9 cellular contexts compared by ENCODE assay signal in genomic region chr19:38209671-38210457, GRCh38. TPM values are rescaled to one million over a fixed set of nuclear protein-coding genes. Genes with fewer than 3 reads are reported as not detected.
A peak's percentile ranks its signal among the peaks of the same experiment; 100 is the strongest.
DNase-seq lines count a peak whose midpoint lies in the region; ATAC-seq, FAIRE-seq and TF ChIP-seq lines count a peak whose summit lies in the region.
"Had no signal": no experiment of that assay in that cellular context is flagged by ENCODE, and none has a peak within 500 bp of the region (broad histone marks: within the 10 kb centered on the region; RNA-seq: fewer than 3 reads in every experiment).

No MANE protein-coding gene starts in this region.

- H2AFZ ChIP-seq in HepG2 (ENCODE audit: low read length) = no peak overlapping the region

- H3K27ac ChIP-seq in HepG2 (ENCODE audit: extremely low read length, insufficient read depth, low read length) (no peak overlapping the region), temporal lobe (ENCODE audit: low read depth, low read length) (peak overlapping the region; percentile 98)
- H3K27ac ChIP-seq: neutrophil had no signal

- no peak for TF ChIP-seq POLR2A in HepG2 (IDR thresholded peaks at IDR 0.05; ENCODE audit: insufficient read depth in 1 of 2, low read depth in 2 of 2, low read length in 2 of 2)

- H3K4me1 Mint-ChIP-seq in activated CD4-positive, alpha-beta T cell treated with anti-CD3 and anti-CD28 coated beads for 36 hours = peaks cover 24% of the 10 kb centered on the region

- no peak overlapping the region for H3K27ac Mint-ChIP-seq in activated CD4-positive, alpha-beta T cell treated with anti-CD3 and anti-CD28 coated beads for 36 hours

- H3K36me3 Mint-ChIP-seq in activated CD4-positive, alpha-beta T cell treated with anti-CD3 and anti-CD28 coated beads for 36 hours (ENCODE audit: low read depth) = peaks cover 8% of the 10 kb centered on the region

- peak; percentile 61 for DNase-seq in NCI-H1105 treated with DMSO at 0.1 percent for 48 hours (lab: John Stamatoyannopoulos, UW)
- DNase-seq in cerebellum (ENCODE audit: low spot score) = peak; percentile 28
- DNase-seq in HepG2 (ENCODE audit: low spot score) = no peak
- DNase-seq in activated CD4-positive, alpha-beta T cell treated with anti-CD3 and anti-CD28 coated beads for 36 hours = no peak
- no peak for DNase-seq in GM10248 (ENCODE audit: extremely low spot score)
- no peak for DNase-seq in activated effector memory CD4-positive, alpha-beta T cell treated with anti-CD3 and anti-CD28 coated beads, Interleukin-2, amount 50 U/mL, for 16 hours

- no peaks in the 10 kb centered on the region for H3K79me2 ChIP-seq in HepG2 (ENCODE audit: insufficient read depth, low read length)

- H3K4me1 ChIP-seq in HepG2 (ENCODE audit: insufficient read depth, low read length) = no peaks in the 10 kb centered on the region

- H3K27me3 Mint-ChIP-seq in activated CD4-positive, alpha-beta T cell treated with anti-CD3 and anti-CD28 coated beads for 36 hours = peaks cover 43% of the 10 kb centered on the region

- no peaks in the 10 kb centered on the region for H3K27me3 ChIP-seq in HepG2 (ENCODE audit: control insufficient read depth in 1 of 2, insufficient read depth in 2 of 2, low read length in 2 of 2)

- no peak for TF ChIP-seq RAD21 in HepG2 (CRISPR knock-in tag; IDR thresholded peaks at IDR 0.05)

- no TSS peak for BruUV-seq in HepG2 (replicated peaks; lab: Mats Ljungman, UMichigan)

- POLR2A ChIA-PET in HepG2 (lab: Yijun Ruan, JAX) = no interaction called here
- POLR2A ChIA-PET in activated CD4-positive, alpha-beta T cell treated with anti-CD3 and anti-CD28 coated beads for 36 hours (lab: Charles Lee) = interaction anchor here (0.6 kb wide), 1 partner anchor 67 kb away, joined by 4 read pairs; no protein-coding TSS in a partner anchor
- POLR2A ChIA-PET in GM10248 (lab: Yijun Ruan, JAX) = interaction anchor here (0.6 kb wide), 1 partner anchor 1735 kb away, joined by 8 read pairs; no protein-coding TSS in a partner anchor

- CTCF ChIA-PET in HepG2 (lab: Yijun Ruan, JAX; ENCODE audit: low intra/inter-chr PET ratio, low total read pairs) (no interaction called here), GM10248 (lab: Yijun Ruan, JAX) (interaction anchor here (1.5 kb wide), 1 partner anchor 25 kb away, joined by 4 read pairs; no protein-coding TSS in a partner anchor)
- CTCF ChIA-PET in activated CD4-positive, alpha-beta T cell treated with anti-CD3 and anti-CD28 coated beads for 36 hours (lab: Charles Lee) = no interaction called here

- H3K9ac ChIP-seq in HepG2 (ENCODE audit: insufficient read depth, low read depth, low read length) = no peak overlapping the region

- H3K4me3 ChIP-seq in HepG2 (replicated peaks in 1 of 3; ENCODE audit: insufficient read depth in 1 of 3, low read depth in 2 of 3, low read length in 3 of 3) = no peak overlapping the region

- H3K4me3 Mint-ChIP-seq in activated CD4-positive, alpha-beta T cell treated with anti-CD3 and anti-CD28 coated beads for 36 hours = no peak overlapping the region

- H3K9me3 Mint-ChIP-seq in activated CD4-positive, alpha-beta T cell treated with anti-CD3 and anti-CD28 coated beads for 36 hours (ENCODE audit: low read depth) = no peaks in the 10 kb centered on the region

- no peaks in the 10 kb centered on the region for H3K9me3 ChIP-seq in HepG2 (ENCODE audit: low read length)
- H3K9me3 ChIP-seq: neutrophil had no signal

- FAIRE-seq in HepG2 (lab: Jason Lieb, UNC) = no peak

- no peak overlapping the region for H3K4me2 ChIP-seq in HepG2 (ENCODE audit: low read depth, low read length)

- ATAC-seq in HepG2 (no peak), HG03354 (IDR thresholded peaks at IDR 0.05; ENCODE audit: poor library complexity, severe bottlenecking, unreplicated experiment) (no peak)
- ATAC-seq in activated CD4-positive, alpha-beta T cell treated with anti-CD3 and anti-CD28 coated beads for 36 hours = no peak

- intact Hi-C loops in HepG2 (cut with micrococcal nuclease; ENCODE audit: unreplicated experiment) = no loop called here
- intact Hi-C loops in activated CD4-positive, alpha-beta T cell treated with anti-CD3 and anti-CD28 coated beads for 36 hours (cut with DNase I, micrococcal nuclease) = loop anchor here in 1 of 2 experiments (5.0 kb wide), 1 partner anchor 208 kb away; no protein-coding TSS in a partner anchor

- TF ChIP-seq EP300 in HepG2 (IDR thresholded peaks at IDR 0.05; ENCODE audit: low read depth in 2 of 2, low read length in 2 of 2) = no peak
- no peak for TF ChIP-seq EP300 in HepG2 (CRISPR knock-in tag; IDR thresholded peaks at IDR 0.05; ENCODE audit: borderline replicate concordance)

- no peaks in the 10 kb centered on the region for H4K20me1 ChIP-seq in HepG2 (ENCODE audit: insufficient read depth, low read length)

- WGBS in HepG2 (ENCODE audit: low lambda C conversion rate) = 83% methylated on average over 30 of the region's 30 CpGs

- TF ChIP-seq CTCF in HepG2 (CRISPR knock-in tag; IDR thresholded peaks at IDR 0.05) (no peak), GM10248 (IDR thresholded peaks at IDR 0.05; ENCODE audit: control extremely low read depth, extremely low read depth, low read depth, missing control alignments) (no peak)

- in situ Hi-C loops in HepG2 (cut with HindIII; ENCODE audit: extremely low pct_ligation_motif_present, low pct_unique_long_range_greater_than_20kb) = no loop called here

- no peaks in the 10 kb centered on the region for H3K36me3 ChIP-seq in HepG2 (replicated peaks in 1 of 2; ENCODE audit: control insufficient read depth in 1 of 2, insufficient read depth in 2 of 2, low read length in 2 of 2)

RNA-seq across cellular contexts. Expression of gene DPF1, which starts 14.2 kb away (rescaled TPM):
- 16.6 TPM for total RNA-seq in cerebellum
- total RNA-seq in HepG2 (2016; rRNA removed; fragmentation: Illumina TruSeq; extraction: Trizol) = 1.7 and 3.2 TPM in 2 replicates
- 1.4 and 1.6 TPM in 2 replicates for total RNA-seq in HepG2 (2016; cell fraction: cytosol; rRNA removed; fragmentation: Illumina TruSeq; extraction: Trizol; ENCODE audit: low read depth)
- total RNA-seq in HepG2 (2016; cell fraction: insoluble cytoplasmic fraction; rRNA removed; fragmentation: Illumina TruSeq; extraction: Trizol) = 1.6 and 2.3 TPM in 2 replicates
- 2.0 and 2.8 TPM in 2 replicates for total RNA-seq in HepG2 (2016; cell fraction: membrane; rRNA removed; fragmentation: Illumina TruSeq; extraction: Trizol)
- 2.1 and 2.7 TPM in 2 replicates for total RNA-seq in HepG2 (2016; cell fraction: nucleus; rRNA removed; fragmentation: Illumina TruSeq; extraction: Trizol)
- 1.0 and 1.3 TPM in 2 replicates for polyA plus RNA-seq in HepG2 (2011; rRNA removed)
- 0.65 and 1.2 TPM in 2 replicates for polyA plus RNA-seq in HepG2 (2011; cell fraction: cytosol; rRNA removed)
- 3.3 and 3.6 TPM in 2 replicates for polyA plus RNA-seq in HepG2 (2011; cell fraction: nucleus; rRNA removed)
- polyA plus RNA-seq in HepG2 (2012) = 0.36 and 1.2 TPM in 2 replicates
- 1.1 TPM in 2 replicates for polyA plus RNA-seq in HepG2 (2016; cell fraction: cytosol; fragmentation: Illumina TruSeq; extraction: Trizol; ENCODE audit: low read depth)
- polyA plus RNA-seq in HepG2 (2016; cell fraction: insoluble cytoplasmic fraction; fragmentation: Illumina TruSeq; extraction: Trizol; ENCODE audit: low read depth) = 1.4 and 3.2 TPM in 2 replicates
- 1.4 and 1.7 TPM in 2 replicates for polyA plus RNA-seq in HepG2 (2016; cell fraction: membrane; fragmentation: Illumina TruSeq; extraction: Trizol; ENCODE audit: low read depth)
- 4.1 and 5.7 TPM in 2 replicates for polyA plus RNA-seq in HepG2 (2016; cell fraction: nucleus; fragmentation: Illumina TruSeq; extraction: Trizol; ENCODE audit: insufficient read depth, low read depth)
- 1.3 and 2.4 TPM in 2 replicates for polyA minus RNA-seq in HepG2 (2011; rRNA and poly(A)+ RNA removed; ENCODE audit: low replicate concordance)
- 0.62 and 0.69 TPM in 2 replicates for polyA minus RNA-seq in HepG2 (2011; cell fraction: cytosol; rRNA and poly(A)+ RNA removed)
- 1.4 and 1.7 TPM in 2 replicates for polyA minus RNA-seq in HepG2 (2011; cell fraction: nucleus; rRNA and poly(A)+ RNA removed)
- total RNA-seq in temporal lobe = 35.4 TPM
- 1 to 10 TPM in 1 of 2 experiments, under 1 TPM in 1; 0.91 to 1.2 TPM for total RNA-seq in activated CD4-positive, alpha-beta T cell treated with anti-CD3 and anti-CD28 coated beads for 36 hours

RNA-seq across cellular contexts. Expression of gene PPP1R14A, which starts 46.3 kb away (rescaled TPM):
- total RNA-seq in cerebellum (1.5 TPM), HepG2 (2016; rRNA removed; fragmentation: Illumina TruSeq; extraction: Trizol) (not detected in 2 replicates), temporal lobe (1.2 TPM)
- total RNA-seq in HepG2 (2016; cell fraction: cytosol; rRNA removed; fragmentation: Illumina TruSeq; extraction: Trizol; ENCODE audit: low read depth) = not detected in 2 replicates
- total RNA-seq in HepG2 (2016; cell fraction: insoluble cytoplasmic fraction; rRNA removed; fragmentation: Illumina TruSeq; extraction: Trizol) = not detected in 2 replicates
- not detected in 2 replicates for total RNA-seq in HepG2 (2016; cell fraction: membrane; rRNA removed; fragmentation: Illumina TruSeq; extraction: Trizol)
- total RNA-seq in HepG2 (2016; cell fraction: nucleus; rRNA removed; fragmentation: Illumina TruSeq; extraction: Trizol) = not detected in 2 replicates
- not detected in 2 replicates for polyA plus RNA-seq in HepG2 (2011; rRNA removed)
- not detected in 2 replicates for polyA plus RNA-seq in HepG2 (2011; cell fraction: cytosol; rRNA removed)
- polyA plus RNA-seq in HepG2 (2011; cell fraction: nucleus; rRNA removed) = not detected in 2 replicates
- not detected in 2 replicates for polyA plus RNA-seq in HepG2 (2012)
- polyA plus RNA-seq in HepG2 (2016; cell fraction: cytosol; fragmentation: Illumina TruSeq; extraction: Trizol; ENCODE audit: low read depth) = not detected in 2 replicates
- not detected in 2 replicates for polyA plus RNA-seq in HepG2 (2016; cell fraction: insoluble cytoplasmic fraction; fragmentation: Illumina TruSeq; extraction: Trizol; ENCODE audit: low read depth)
- not detected in 2 replicates for polyA plus RNA-seq in HepG2 (2016; cell fraction: membrane; fragmentation: Illumina TruSeq; extraction: Trizol; ENCODE audit: low read depth)
- not detected in 2 replicates for polyA plus RNA-seq in HepG2 (2016; cell fraction: nucleus; fragmentation: Illumina TruSeq; extraction: Trizol; ENCODE audit: insufficient read depth, low read depth)
- not detected in 2 replicates for polyA minus RNA-seq in HepG2 (2011; rRNA and poly(A)+ RNA removed; ENCODE audit: low replicate concordance)
- not detected in 2 replicates for polyA minus RNA-seq in HepG2 (2011; cell fraction: cytosol; rRNA and poly(A)+ RNA removed)
- not detected in 2 replicates for polyA minus RNA-seq in HepG2 (2011; cell fraction: nucleus; rRNA and poly(A)+ RNA removed)
- total RNA-seq in activated CD4-positive, alpha-beta T cell treated with anti-CD3 and anti-CD28 coated beads for 36 hours = 1 to 10 TPM; 1.6 to 1.7 TPM

RNA-seq across cellular contexts. Expression of gene SPINT2, which starts 54.5 kb away (rescaled TPM):
- total RNA-seq in cerebellum (53.1 TPM), HepG2 (2016; rRNA removed; fragmentation: Illumina TruSeq; extraction: Trizol) (0.24 and 0.31 TPM in 2 replicates), temporal lobe (60.0 TPM)
- 0.18 and 0.40 TPM in 2 replicates for total RNA-seq in HepG2 (2016; cell fraction: cytosol; rRNA removed; fragmentation: Illumina TruSeq; extraction: Trizol; ENCODE audit: low read depth)
- 0.30 and 0.37 TPM in 2 replicates for total RNA-seq in HepG2 (2016; cell fraction: insoluble cytoplasmic fraction; rRNA removed; fragmentation: Illumina TruSeq; extraction: Trizol)
- total RNA-seq in HepG2 (2016; cell fraction: membrane; rRNA removed; fragmentation: Illumina TruSeq; extraction: Trizol) = 0.22 TPM in 1 of 2 replicates, not detected in the other
- total RNA-seq in HepG2 (2016; cell fraction: nucleus; rRNA removed; fragmentation: Illumina TruSeq; extraction: Trizol) = 0.44 TPM in 1 of 2 replicates, not detected in the other
- polyA plus RNA-seq in HepG2 (2011; rRNA removed) = 0.77 and 0.97 TPM in 2 replicates
- polyA plus RNA-seq in HepG2 (2011; cell fraction: cytosol; rRNA removed) = 0.38 and 0.83 TPM in 2 replicates
- 0.21 and 0.35 TPM in 2 replicates for polyA plus RNA-seq in HepG2 (2011; cell fraction: nucleus; rRNA removed)
- 0.31 and 0.39 TPM in 2 replicates for polyA plus RNA-seq in HepG2 (2012)
- polyA plus RNA-seq in HepG2 (2016; cell fraction: cytosol; fragmentation: Illumina TruSeq; extraction: Trizol; ENCODE audit: low read depth) = not detected in 2 replicates
- 0.26 and 0.46 TPM in 2 replicates for polyA plus RNA-seq in HepG2 (2016; cell fraction: insoluble cytoplasmic fraction; fragmentation: Illumina TruSeq; extraction: Trizol; ENCODE audit: low read depth)
- polyA plus RNA-seq in HepG2 (2016; cell fraction: membrane; fragmentation: Illumina TruSeq; extraction: Trizol; ENCODE audit: low read depth) = 0.13 TPM in 1 of 2 replicates, not detected in the other
- 0.60 and 1.7 TPM in 2 replicates for polyA plus RNA-seq in HepG2 (2016; cell fraction: nucleus; fragmentation: Illumina TruSeq; extraction: Trizol; ENCODE audit: insufficient read depth, low read depth)
- polyA minus RNA-seq in HepG2 (2011; rRNA and poly(A)+ RNA removed; ENCODE audit: low replicate concordance) = 0.56 and 17.3 TPM in 2 replicates
- polyA minus RNA-seq in HepG2 (2011; cell fraction: cytosol; rRNA and poly(A)+ RNA removed) = not detected in 2 replicates
- 0.26 TPM in 1 of 2 replicates, not detected in the other for polyA minus RNA-seq in HepG2 (2011; cell fraction: nucleus; rRNA and poly(A)+ RNA removed)
- 10 to 100 TPM; 46.0 to 49.0 TPM for total RNA-seq in activated CD4-positive, alpha-beta T cell treated with anti-CD3 and anti-CD28 coated beads for 36 hours

Comparison
In these comparisons a context has a peak if more than half of its experiments do, and no peak if none do; other contexts are left out.
1. DNase-seq: peak in NCI-H1105 treated with DMSO at 0.1 percent for 48 hours (single experiment) and cerebellum (single experiment); none in HepG2 (single experiment), activated CD4-positive, alpha-beta T cell treated with anti-CD3 and anti-CD28 coated beads for 36 hours (single experiment), GM10248 (single experiment) and activated effector memory CD4-positive, alpha-beta T cell treated with anti-CD3 and anti-CD28 coated beads, Interleukin-2, amount 50 U/mL, for 16 hours (single experiment).
2. RNA of gene SPINT2, which starts 54.5 kb away (total RNA-seq): 60.0 TPM in temporal lobe (single experiment), 53.1 TPM in cerebellum (single experiment) and 46.0 to 49.0 TPM in activated CD4-positive, alpha-beta T cell treated with anti-CD3 and anti-CD28 coated beads for 36 hours; 0.18 to 0.44 TPM in HepG2; every median in the first group is over 10 times any median in the second.